ENCODE assay signal across 10 cellular contexts in the genomic region with DNA sequence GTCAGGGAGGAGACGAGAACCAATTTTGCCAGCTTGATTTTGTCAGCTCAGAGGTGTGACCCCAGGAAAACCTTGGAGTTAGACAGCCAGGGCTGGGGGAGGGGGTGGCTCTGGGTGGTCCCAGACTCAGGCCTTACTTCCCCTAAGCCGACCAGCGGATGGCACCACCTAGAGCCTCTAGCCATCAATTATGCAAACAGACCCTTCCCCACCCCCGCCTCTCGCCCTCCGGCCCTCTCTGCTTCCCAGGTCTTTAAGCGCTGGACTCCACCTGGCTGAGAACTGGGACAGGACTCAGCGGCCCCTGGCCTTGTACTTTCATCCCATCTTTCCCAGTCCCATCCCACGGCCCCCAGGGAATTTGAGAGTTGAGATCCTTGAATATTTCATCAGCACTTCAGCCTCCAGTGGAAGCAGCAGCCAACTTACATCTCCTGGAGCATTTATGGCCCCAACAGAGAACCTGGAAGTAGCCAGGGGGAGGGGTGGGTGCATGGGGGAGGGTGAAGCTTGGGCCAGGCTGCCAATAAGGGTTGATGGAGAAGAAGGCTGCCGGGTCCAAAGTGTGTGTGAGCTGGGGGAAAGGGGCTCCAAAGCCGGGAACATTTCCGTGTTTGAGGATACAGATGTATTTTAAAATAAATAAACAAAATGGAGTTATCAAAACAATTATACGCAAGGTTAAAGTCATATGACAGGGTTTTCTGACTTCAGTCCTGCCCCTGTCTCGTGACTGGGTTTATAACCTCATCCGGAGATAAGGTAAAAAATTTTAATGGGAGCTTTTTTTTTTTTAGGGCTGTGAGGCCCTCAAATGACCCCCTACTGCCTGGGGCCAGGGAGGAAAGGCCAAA. TPM values are rescaled to one million over a fixed set of nuclear protein-coding genes. Genes with fewer than 3 reads are reported as not detected.
DNase-seq lines count a peak whose midpoint lies in the region; ATAC-seq, FAIRE-seq and TF ChIP-seq lines count a peak whose summit lies in the region.
"Had no signal": no experiment of that assay in that cellular context is flagged by ENCODE, and none has a peak within 500 bp of the region (broad histone marks: within the 10 kb centered on the region; RNA-seq: fewer than 3 reads in every experiment).

No MANE protein-coding gene starts in this region.

- H3K9ac ChIP-seq in ES-I3 (ENCODE audit: low read depth, low read length) (peak overlapping the region; percentile 12; the same call in 1 of the 2 replicates), trophoblast cell (ENCODE audit: low read length) (peak overlapping the region; percentile 24)

- H3K4me1 Mint-ChIP-seq in brain: peaks cover 17% of the 10 kb centered on the region

- peak overlapping the region; percentile 81 for H4K8ac ChIP-seq in trophoblast cell (ENCODE audit: low read depth, low read length)

- peak overlapping the region; percentile 94 for H2BK5ac ChIP-seq in trophoblast cell (ENCODE audit: low read depth, low read length, poor library complexity)

- H3K4me2 ChIP-seq in hepatocyte (peak overlapping the region; percentile 70), trophoblast cell (ENCODE audit: low read length) (peak overlapping the region; percentile 42)

- ATAC-seq in HG03571 (IDR thresholded peaks at IDR 0.05; ENCODE audit: unreplicated experiment): no peak

- H3K4me3 ChIP-seq in hepatocyte: no peak overlapping the region
- no peak overlapping the region for H3K4me3 ChIP-seq in trophoblast cell (ENCODE audit: low read depth, low read length)
- H3K4me3 ChIP-seq in WERI-Rb-1 (ENCODE audit: low read depth, low read length): no peak overlapping the region

- no peaks in the 10 kb centered on the region for H4K20me1 ChIP-seq in hepatocyte (ENCODE audit: insufficient read depth, poor library complexity, severe bottlenecking)

- peaks cover 13% of the 10 kb centered on the region; the same call in 1 of the 2 replicates for H3K4me1 ChIP-seq in ES-I3 (ENCODE audit: insufficient read depth, low read length)
- H3K4me1 ChIP-seq in hepatocyte (ENCODE audit: insufficient read depth): peaks cover 34% of the 10 kb centered on the region
- H3K4me1 ChIP-seq in trophoblast cell (ENCODE audit: control insufficient read depth in 1 of 2, insufficient read depth in 2 of 2, low read length in 2 of 2): peaks cover 29 to 33% of the 10 kb centered on the region in 2 experiments

- no peak overlapping the region for H2AFZ ChIP-seq in hepatocyte
- peak overlapping the region; percentile 53 for H2AFZ ChIP-seq in trophoblast cell (ENCODE audit: insufficient read depth, low read length, poor library complexity)

- H3K4me3 Mint-ChIP-seq in brain: no peak overlapping the region

- H3K36me3 Mint-ChIP-seq in brain: no peaks in the 10 kb centered on the region

- peak overlapping the region; percentile 97 for H2BK12ac ChIP-seq in trophoblast cell (ENCODE audit: low read length)

- peak overlapping the region; percentile 96 for H4K91ac ChIP-seq in trophoblast cell (ENCODE audit: low read depth, low read length)

- H3K27ac ChIP-seq in hepatocyte (peak overlapping the region; percentile 97), trophoblast cell (ENCODE audit: low read depth, low read length) (peak overlapping the region; percentile 86), WERI-Rb-1 (no peak overlapping the region; the same call in 1 of the 2 replicates)

- H4K12ac ChIP-seq in trophoblast cell (ENCODE audit: low read depth, low read length): peak overlapping the region; percentile 57

- H3K27ac Mint-ChIP-seq in brain: peak overlapping the region in 3 of 5 experiments; percentile 20 to 89 (median 63)

- 30% methylated on average over 15 of the region's 15 CpGs for WGBS in hepatocyte (ENCODE audit: low lambda C conversion rate, missing lambda C conversion rate)
- no CpG with 5 or more reads among the region's 15 CpGs for WGBS in trophoblast cell (ENCODE audit: extremely low coverage, insufficient coverage, insufficient read length)

- FAIRE-seq in H54 (lab: Jason Lieb, UNC): no peak

- DNase-seq in hepatocyte (ENCODE audit: low spot score) (peak; percentile 69), trophoblast cell (peak in 1 of 2 donors; percentile 48), NOMO-1 treated with DMSO at 0.1 percent for 48 hours (lab: John Stamatoyannopoulos, UW; ENCODE audit: unreplicated experiment) (no peak), H54 (ENCODE audit: insufficient read length, low spot score) (no peak), WERI-Rb-1 (no peak)

- peaks cover 26% of the 10 kb centered on the region for H3K79me1 ChIP-seq in trophoblast cell (ENCODE audit: low read length)

- peak overlapping the region; percentile 96 for H3K18ac ChIP-seq in trophoblast cell (ENCODE audit: low read length)

- H3K9me2 ChIP-seq in hepatocyte (replicated peaks; ENCODE audit: insufficient read depth): no peaks in the 10 kb centered on the region

- TF ChIP-seq CTCF in brain (conservative IDR thresholded peaks at IDR 0.05) (no peak), hepatocyte (IDR thresholded peaks at IDR 0.05; ENCODE audit: poor library complexity) (no peak), WERI-Rb-1 (IDR thresholded peaks at IDR 0.05; ENCODE audit: low read depth, low read length) (no peak)

- H2BK120ac ChIP-seq in trophoblast cell (ENCODE audit: insufficient read depth, low read length, poor library complexity): peak overlapping the region; percentile 96

- peaks cover 22% of the 10 kb centered on the region for H3K27me3 Mint-ChIP-seq in brain

- no peaks in the 10 kb centered on the region for H3K9me3 ChIP-seq in ES-I3 (ENCODE audit: control insufficient read depth, insufficient read depth, low read length)
- no peaks in the 10 kb centered on the region for H3K9me3 ChIP-seq in hepatocyte (ENCODE audit: low read depth)
- peaks cover 1% of the 10 kb centered on the region for H3K9me3 ChIP-seq in trophoblast cell (ENCODE audit: insufficient read depth, low read depth, low read length)
- H3K9me3 ChIP-seq in WERI-Rb-1 (ENCODE audit: severe bottlenecking): no peaks in the 10 kb centered on the region
- H3K9me3 ChIP-seq: BE2C had no signal

- H3K9me3 Mint-ChIP-seq in brain: no peaks in the 10 kb centered on the region

- H3K27me3 ChIP-seq in hepatocyte: no peaks in the 10 kb centered on the region
- no peaks in the 10 kb centered on the region for H3K27me3 ChIP-seq in trophoblast cell (ENCODE audit: insufficient read depth, low read length)
- H3K27me3 ChIP-seq in WERI-Rb-1 (ENCODE audit: insufficient read depth, low read depth, severe bottlenecking): no peaks in the 10 kb centered on the region
- H3K27me3 ChIP-seq: BE2C had no signal

- H3K23ac ChIP-seq in trophoblast cell (ENCODE audit: low read length): no peak overlapping the region

- peak overlapping the region; percentile 80 for H3K4ac ChIP-seq in trophoblast cell (ENCODE audit: low read depth, low read length)

- H3K36me3 ChIP-seq in ES-I3 (ENCODE audit: insufficient read depth, low read length): no peaks in the 10 kb centered on the region
- H3K36me3 ChIP-seq in hepatocyte (replicated peaks; ENCODE audit: insufficient read depth, low read depth): no peaks in the 10 kb centered on the region
- no peaks in the 10 kb centered on the region for H3K36me3 ChIP-seq in trophoblast cell (ENCODE audit: control insufficient read depth in 1 of 2, insufficient read depth in 2 of 2, low read length in 2 of 2)
- H3K36me3 ChIP-seq in WERI-Rb-1: no peaks in the 10 kb centered on the region
- H3K36me3 ChIP-seq: BE2C had no signal

- H3K14ac ChIP-seq in trophoblast cell (ENCODE audit: low read length): peak overlapping the region; percentile 95

- peak overlapping the region; percentile 78 for H2AK5ac ChIP-seq in trophoblast cell (ENCODE audit: low read length)

- no peaks in the 10 kb centered on the region for H3K79me2 ChIP-seq in hepatocyte
- peaks cover 6% of the 10 kb centered on the region for H3K79me2 ChIP-seq in trophoblast cell (ENCODE audit: control insufficient read depth, insufficient read depth, low read length, poor library complexity)

- no peak for TF ChIP-seq POLR2A in H54 (IDR thresholded peaks at IDR 0.05; ENCODE audit: low read depth, low read length)

RNA-seq across cellular contexts. Expression of a gene that starts 7.5 kb away (rescaled TPM):
- polyA plus RNA-seq in brain (ENCODE audit: insufficient read depth, low read depth, low replicate concordance) (195 TPM), hepatocyte (191 and 214 TPM in 2 replicates)
- 162 and 209 TPM in 2 replicates for total RNA-seq in hepatocyte
- 367 and 395 TPM in 2 replicates for polyA plus RNA-seq in trophoblast cell (2013)

RNA-seq across cellular contexts. Expression of a gene that starts 17.8 kb away (rescaled TPM):
- 9.0 TPM for polyA plus RNA-seq in brain (ENCODE audit: insufficient read depth, low read depth, low replicate concordance)
- total RNA-seq in hepatocyte: 62.6 and 66.2 TPM in 2 replicates
- 109 and 110 TPM in 2 replicates for polyA plus RNA-seq in hepatocyte
- 27.5 and 27.8 TPM in 2 replicates for polyA plus RNA-seq in trophoblast cell (2013)

RNA-seq across cellular contexts. Expression of a gene that starts 18.8 kb away (rescaled TPM):
- 20.6 TPM for polyA plus RNA-seq in brain (ENCODE audit: insufficient read depth, low read depth, low replicate concordance)
- 239 and 290 TPM in 2 replicates for total RNA-seq in hepatocyte
- polyA plus RNA-seq in hepatocyte: 88.0 and 92.0 TPM in 2 replicates
- polyA plus RNA-seq in trophoblast cell (2013): 181 and 187 TPM in 2 replicates

RNA-seq across cellular contexts. Expression of a gene that starts 42.1 kb away (rescaled TPM):
- polyA plus RNA-seq in brain (ENCODE audit: insufficient read depth, low read depth, low replicate concordance): 91.5 TPM
- total RNA-seq in hepatocyte: 47.7 and 51.8 TPM in 2 replicates
- 85.1 and 87.8 TPM in 2 replicates for polyA plus RNA-seq in hepatocyte
- 45.0 and 48.0 TPM in 2 replicates for polyA plus RNA-seq in trophoblast cell (2013)

RNA-seq across cellular contexts. Expression of a gene that starts 43.6 kb away (rescaled TPM):
- polyA plus RNA-seq in brain (ENCODE audit: insufficient read depth, low read depth, low replicate concordance) (not detected), hepatocyte (not detected in 2 replicates)
- total RNA-seq in hepatocyte: 0.43 TPM in 1 of 2 replicates, not detected in the other
- 0.03 and 0.05 TPM in 2 replicates for polyA plus RNA-seq in trophoblast cell (2013)
- total RNA-seq: left lobe of liver had no signal

Comparison
In these comparisons a context has a peak if more than half of its experiments do, and no peak if none do; other contexts are left out.
1. RNA of a gene that starts 17.8 kb away (polyA plus RNA-seq): 109 to 110 TPM in hepatocyte; 9.0 TPM in brain (single experiment); every median in the first group is over 10 times any median in the second.